ENCODE assay signal across 13 cellular contexts in the genomic region with DNA sequence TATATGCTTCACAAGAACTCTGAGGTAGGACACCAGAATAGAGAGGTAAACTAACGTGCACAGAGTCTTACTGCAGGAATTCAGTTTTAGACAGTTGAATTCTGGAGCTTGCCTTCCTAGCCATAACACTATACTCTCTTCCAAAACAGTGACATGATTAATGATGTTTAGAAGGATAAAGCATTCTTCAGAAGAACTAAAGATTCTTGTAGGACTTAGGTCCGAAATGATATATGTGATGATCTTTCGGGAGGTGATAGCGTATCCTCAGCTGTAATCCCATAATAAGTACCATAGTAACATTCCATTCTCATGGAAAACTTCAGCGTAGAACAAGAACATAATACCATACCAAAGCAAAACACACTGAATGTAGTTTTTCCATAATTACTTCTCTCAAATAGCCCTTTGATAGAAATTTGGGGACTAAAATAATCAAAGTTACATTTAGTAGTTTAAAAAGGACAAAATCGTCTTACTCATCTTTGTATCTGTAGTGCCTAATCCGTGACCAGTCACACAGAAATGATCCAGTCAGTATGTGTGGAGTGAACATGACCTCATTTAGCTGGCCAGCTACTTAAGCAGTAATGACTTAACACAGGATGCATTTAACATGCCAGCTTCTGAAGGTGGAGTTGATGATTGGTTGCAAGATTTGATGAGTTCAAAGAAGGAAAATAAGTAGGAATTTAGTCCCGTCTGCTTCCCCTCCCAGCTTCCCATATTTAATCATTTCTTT. TPM values are rescaled to one million over a fixed set of nuclear protein-coding genes. Genes with fewer than 3 reads are reported as not detected.
DNase-seq lines count a peak whose midpoint lies in the region; ATAC-seq, FAIRE-seq and TF ChIP-seq lines count a peak whose summit lies in the region.
"Had no signal": no experiment of that assay in that cellular context is flagged by ENCODE, and none has a peak within 500 bp of the region (broad histone marks: within the 10 kb centered on the region; RNA-seq: fewer than 3 reads in every experiment).

No MANE protein-coding gene starts in this region.

- H3K4me3 ChIP-seq in HAP-1 (no peak overlapping the region), bronchial epithelial cell (ENCODE audit: low read depth, low read length) (no peak overlapping the region), H7 (ENCODE audit: insufficient read depth, low read depth, low read length) (no peak overlapping the region)
- H3K4me3 ChIP-seq: upper lobe of left lung had no signal

- H3K9me3 ChIP-seq in HAP-1 = no peaks in the 10 kb centered on the region
- H3K9me3 ChIP-seq: upper lobe of left lung had no signal

- no peaks in the 10 kb centered on the region for H3K36me3 ChIP-seq in HAP-1 (replicated peaks)
- H3K36me3 ChIP-seq in bronchial epithelial cell (ENCODE audit: control insufficient read depth, insufficient read depth, low read length) = no peaks in the 10 kb centered on the region
- no peaks in the 10 kb centered on the region; the same call in 1 of the 2 replicates for H3K36me3 ChIP-seq in H7 (replicated peaks; ENCODE audit: control insufficient read depth, insufficient read depth, low read length)

- H3K27me3 ChIP-seq in HAP-1 (ENCODE audit: low read depth) (no peaks in the 10 kb centered on the region), bronchial epithelial cell (ENCODE audit: control insufficient read depth, insufficient read depth, low read length) (no peaks in the 10 kb centered on the region), H7 (ENCODE audit: control insufficient read depth, insufficient read depth, low read length) (no peaks in the 10 kb centered on the region)
- H3K27me3 ChIP-seq: upper lobe of left lung had no signal

- peaks cover 13% of the 10 kb centered on the region for H3K4me1 ChIP-seq in HAP-1
- H3K4me1 ChIP-seq: upper lobe of left lung had no signal

- TF ChIP-seq CTCF in bronchial epithelial cell (IDR thresholded peaks at IDR 0.05; ENCODE audit: insufficient read depth, low read length, severe bottlenecking) = no peak

- DNase-seq in AG08395 (ENCODE audit: low spot score) (peak; percentile 50), HAP-1 (ENCODE audit: low spot score in 2 of 2) (peak; percentile 10 to 63), bronchial epithelial cell (ENCODE audit: low read depth) (peak; percentile 44), LoVo (ENCODE audit: low spot score) (no peak), H7 (no peak)
- no peak for DNase-seq in activated CD4-positive, alpha-beta T cell treated with anti-CD3 and anti-CD28 coated beads for 1 hour
- DNase-seq: activated naive CD4-positive, alpha-beta T cell; DMS153; NCI-H1694 treated with DMSO at 0.1 percent for 48 hours; occipital lobe; upper lobe of left lung had no signal

- ATAC-seq in HG02885 (IDR thresholded peaks at IDR 0.05; ENCODE audit: poor library complexity, unreplicated experiment) = no peak

- in situ Hi-C loops in HAP-1 (cut with MboI; ENCODE audit: low sequenced_read_pairs) = loop anchor here (25.0 kb wide), 1 partner anchor 892 kb away; no protein-coding TSS in a partner anchor

- FAIRE-seq in bronchial epithelial cell (lab: Jason Lieb, UNC) (no peak), islet of Langerhans (lab: Jason Lieb, UNC) (peak; percentile 71)

RNA-seq across cellular contexts. Expression of gene PIBF1, which starts 38.4 kb away (rescaled TPM):
- 16.8 and 27.9 TPM in 2 replicates for total RNA-seq in bronchial epithelial cell
- total RNA-seq in H7 (2014; rRNA removed; shearing (Covaris generic)) = 5.9 and 11.6 TPM in 2 replicates

RNA-seq across cellular contexts. Expression of gene DIS3, which starts 38.6 kb away (rescaled TPM):
- total RNA-seq in bronchial epithelial cell = 22.8 and 27.6 TPM in 2 replicates
- total RNA-seq in H7 (2014; rRNA removed; shearing (Covaris generic)) = 33.3 and 42.3 TPM in 2 replicates

Comparison
In these comparisons a context has a peak if more than half of its experiments do, and no peak if none do; other contexts are left out.
1. DNase-seq: peak in AG08395 (single experiment), HAP-1 (2 of 2) and bronchial epithelial cell (single experiment); none in LoVo (single experiment), activated CD4-positive, alpha-beta T cell treated with anti-CD3 and anti-CD28 coated beads for 1 hour (single experiment) and H7 (single experiment).